1 cellular context compared by ENCODE assay signal in the genomic region with DNA sequence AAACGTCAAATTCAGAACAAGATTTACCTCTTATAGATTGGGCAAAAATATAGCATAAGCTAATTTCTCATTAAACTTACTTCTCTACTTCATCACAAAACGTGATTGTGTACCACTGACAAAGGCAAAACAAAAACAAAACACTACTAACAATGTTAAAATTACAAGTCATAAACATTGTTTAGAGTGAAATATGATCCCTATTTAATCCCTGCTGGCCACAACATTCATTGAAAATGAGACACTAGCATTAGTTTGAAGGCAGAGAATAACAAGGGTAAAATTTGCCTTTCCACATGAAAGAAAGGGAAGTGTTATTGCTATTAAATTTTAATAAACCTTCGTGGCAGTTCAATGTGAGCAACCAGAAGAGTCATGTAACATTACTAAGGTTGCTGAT.
TF ChIP-seq lines count a peak whose summit lies in the region.

No MANE protein-coding gene starts in this region.

TF ChIP-seq in GM23338, 12 proteins besides CTCF, POLR2A, EP300 and RAD21 (continued from another document):
- TF ChIP-seq, protein P1, sequence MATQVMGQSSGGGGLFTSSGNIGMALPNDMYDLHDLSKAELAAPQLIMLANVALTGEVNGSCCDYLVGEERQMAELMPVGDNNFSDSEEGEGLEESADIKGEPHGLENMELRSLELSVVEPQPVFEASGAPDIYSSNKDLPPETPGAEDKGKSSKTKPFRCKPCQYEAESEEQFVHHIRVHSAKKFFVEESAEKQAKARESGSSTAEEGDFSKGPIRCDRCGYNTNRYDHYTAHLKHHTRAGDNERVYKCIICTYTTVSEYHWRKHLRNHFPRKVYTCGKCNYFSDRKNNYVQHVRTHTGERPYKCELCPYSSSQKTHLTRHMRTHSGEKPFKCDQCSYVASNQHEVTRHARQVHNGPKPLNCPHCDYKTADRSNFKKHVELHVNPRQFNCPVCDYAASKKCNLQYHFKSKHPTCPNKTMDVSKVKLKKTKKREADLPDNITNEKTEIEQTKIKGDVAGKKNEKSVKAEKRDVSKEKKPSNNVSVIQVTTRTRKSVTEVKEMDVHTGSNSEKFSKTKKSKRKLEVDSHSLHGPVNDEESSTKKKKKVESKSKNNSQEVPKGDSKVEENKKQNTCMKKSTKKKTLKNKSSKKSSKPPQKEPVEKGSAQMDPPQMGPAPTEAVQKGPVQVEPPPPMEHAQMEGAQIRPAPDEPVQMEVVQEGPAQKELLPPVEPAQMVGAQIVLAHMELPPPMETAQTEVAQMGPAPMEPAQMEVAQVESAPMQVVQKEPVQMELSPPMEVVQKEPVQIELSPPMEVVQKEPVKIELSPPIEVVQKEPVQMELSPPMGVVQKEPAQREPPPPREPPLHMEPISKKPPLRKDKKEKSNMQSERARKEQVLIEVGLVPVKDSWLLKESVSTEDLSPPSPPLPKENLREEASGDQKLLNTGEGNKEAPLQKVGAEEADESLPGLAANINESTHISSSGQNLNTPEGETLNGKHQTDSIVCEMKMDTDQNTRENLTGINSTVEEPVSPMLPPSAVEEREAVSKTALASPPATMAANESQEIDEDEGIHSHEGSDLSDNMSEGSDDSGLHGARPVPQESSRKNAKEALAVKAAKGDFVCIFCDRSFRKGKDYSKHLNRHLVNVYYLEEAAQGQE (IDR thresholded peaks at IDR 0.05; ENCODE audit: unreplicated experiment), result no peak
- TF ChIP-seq EZH2 (IDR thresholded peaks at IDR 0.05; ENCODE audit: low read depth, unreplicated experiment), result no peak
- TF ChIP-seq, protein P2, sequence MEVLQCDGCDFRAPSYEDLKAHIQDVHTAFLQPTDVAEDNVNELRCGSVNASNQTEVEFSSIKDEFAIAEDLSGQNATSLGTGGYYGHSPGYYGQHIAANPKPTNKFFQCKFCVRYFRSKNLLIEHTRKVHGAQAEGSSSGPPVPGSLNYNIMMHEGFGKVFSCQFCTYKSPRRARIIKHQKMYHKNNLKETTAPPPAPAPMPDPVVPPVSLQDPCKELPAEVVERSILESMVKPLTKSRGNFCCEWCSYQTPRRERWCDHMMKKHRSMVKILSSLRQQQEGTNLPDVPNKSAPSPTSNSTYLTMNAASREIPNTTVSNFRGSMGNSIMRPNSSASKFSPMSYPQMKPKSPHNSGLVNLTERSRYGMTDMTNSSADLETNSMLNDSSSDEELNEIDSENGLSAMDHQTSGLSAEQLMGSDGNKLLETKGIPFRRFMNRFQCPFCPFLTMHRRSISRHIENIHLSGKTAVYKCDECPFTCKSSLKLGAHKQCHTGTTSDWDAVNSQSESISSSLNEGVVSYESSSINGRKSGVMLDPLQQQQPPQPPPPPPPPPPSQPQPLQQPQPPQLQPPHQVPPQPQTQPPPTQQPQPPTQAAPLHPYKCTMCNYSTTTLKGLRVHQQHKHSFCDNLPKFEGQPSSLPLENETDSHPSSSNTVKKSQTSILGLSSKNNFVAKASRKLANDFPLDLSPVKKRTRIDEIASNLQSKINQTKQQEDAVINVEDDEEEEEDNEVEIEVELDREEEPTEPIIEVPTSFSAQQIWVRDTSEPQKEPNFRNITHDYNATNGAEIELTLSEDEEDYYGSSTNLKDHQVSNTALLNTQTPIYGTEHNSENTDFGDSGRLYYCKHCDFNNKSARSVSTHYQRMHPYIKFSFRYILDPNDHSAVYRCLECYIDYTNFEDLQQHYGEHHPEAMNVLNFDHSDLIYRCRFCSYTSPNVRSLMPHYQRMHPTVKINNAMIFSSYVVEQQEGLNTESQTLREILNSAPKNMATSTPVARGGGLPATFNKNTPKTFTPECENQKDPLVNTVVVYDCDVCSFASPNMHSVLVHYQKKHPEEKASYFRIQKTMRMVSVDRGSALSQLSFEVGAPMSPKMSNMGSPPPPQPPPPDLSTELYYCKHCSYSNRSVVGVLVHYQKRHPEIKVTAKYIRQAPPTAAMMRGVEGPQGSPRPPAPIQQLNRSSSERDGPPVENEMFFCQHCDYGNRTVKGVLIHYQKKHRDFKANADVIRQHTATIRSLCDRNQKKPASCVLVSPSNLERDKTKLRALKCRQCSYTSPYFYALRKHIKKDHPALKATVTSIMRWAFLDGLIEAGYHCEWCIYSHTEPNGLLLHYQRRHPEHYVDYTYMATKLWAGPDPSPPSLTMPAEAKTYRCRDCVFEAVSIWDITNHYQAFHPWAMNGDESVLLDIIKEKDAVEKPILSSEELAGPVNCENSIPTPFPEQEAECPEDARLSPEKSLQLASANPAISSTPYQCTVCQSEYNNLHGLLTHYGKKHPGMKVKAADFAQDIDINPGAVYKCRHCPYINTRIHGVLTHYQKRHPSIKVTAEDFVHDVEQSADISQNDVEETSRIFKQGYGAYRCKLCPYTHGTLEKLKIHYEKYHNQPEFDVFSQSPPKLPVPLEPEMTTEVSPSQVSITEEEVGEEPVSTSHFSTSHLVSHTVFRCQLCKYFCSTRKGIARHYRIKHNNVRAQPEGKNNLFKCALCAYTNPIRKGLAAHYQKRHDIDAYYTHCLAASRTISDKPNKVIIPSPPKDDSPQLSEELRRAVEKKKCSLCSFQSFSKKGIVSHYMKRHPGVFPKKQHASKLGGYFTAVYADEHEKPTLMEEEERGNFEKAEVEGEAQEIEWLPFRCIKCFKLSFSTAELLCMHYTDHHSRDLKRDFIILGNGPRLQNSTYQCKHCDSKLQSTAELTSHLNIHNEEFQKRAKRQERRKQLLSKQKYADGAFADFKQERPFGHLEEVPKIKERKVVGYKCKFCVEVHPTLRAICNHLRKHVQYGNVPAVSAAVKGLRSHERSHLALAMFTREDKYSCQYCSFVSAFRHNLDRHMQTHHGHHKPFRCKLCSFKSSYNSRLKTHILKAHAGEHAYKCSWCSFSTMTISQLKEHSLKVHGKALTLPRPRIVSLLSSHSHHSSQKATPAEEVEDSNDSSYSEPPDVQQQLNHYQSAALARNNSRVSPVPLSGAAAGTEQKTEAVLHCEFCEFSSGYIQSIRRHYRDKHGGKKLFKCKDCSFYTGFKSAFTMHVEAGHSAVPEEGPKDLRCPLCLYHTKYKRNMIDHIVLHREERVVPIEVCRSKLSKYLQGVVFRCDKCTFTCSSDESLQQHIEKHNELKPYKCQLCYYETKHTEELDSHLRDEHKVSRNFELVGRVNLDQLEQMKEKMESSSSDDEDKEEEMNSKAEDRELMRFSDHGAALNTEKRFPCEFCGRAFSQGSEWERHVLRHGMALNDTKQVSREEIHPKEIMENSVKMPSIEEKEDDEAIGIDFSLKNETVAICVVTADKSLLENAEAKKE (CRISPR knock-in tag; IDR thresholded peaks at IDR 0.05), result no peak
- TF ChIP-seq, protein P3, sequence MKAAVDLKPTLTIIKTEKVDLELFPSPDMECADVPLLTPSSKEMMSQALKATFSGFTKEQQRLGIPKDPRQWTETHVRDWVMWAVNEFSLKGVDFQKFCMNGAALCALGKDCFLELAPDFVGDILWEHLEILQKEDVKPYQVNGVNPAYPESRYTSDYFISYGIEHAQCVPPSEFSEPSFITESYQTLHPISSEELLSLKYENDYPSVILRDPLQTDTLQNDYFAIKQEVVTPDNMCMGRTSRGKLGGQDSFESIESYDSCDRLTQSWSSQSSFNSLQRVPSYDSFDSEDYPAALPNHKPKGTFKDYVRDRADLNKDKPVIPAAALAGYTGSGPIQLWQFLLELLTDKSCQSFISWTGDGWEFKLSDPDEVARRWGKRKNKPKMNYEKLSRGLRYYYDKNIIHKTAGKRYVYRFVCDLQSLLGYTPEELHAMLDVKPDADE (IDR thresholded peaks at IDR 0.05), result no peak
- no peak for TF ChIP-seq STAT1 (IDR thresholded peaks at IDR 0.05; ENCODE audit: unreplicated experiment)
